16 cellular contexts compared by ENCODE assay signal in genomic region chr4:120839974-120840751, GRCh38.
"Had no signal": no experiment of that assay in that cellular context is flagged by ENCODE, and none has a peak within 500 bp of the region (broad histone marks: within the 10 kb centered on the region; RNA-seq: fewer than 3 reads in every experiment).

No MANE protein-coding gene starts in this region.

- FAIRE-seq: bronchial epithelial cell, urothelium cell line had no signal

- H3K27me3 ChIP-seq: tibial artery had no signal

- H3K27ac ChIP-seq: epithelial cell of prostate, tibial artery had no signal

- H3K9me3 ChIP-seq: mucosa of descending colon, tibial artery had no signal

- ATAC-seq: mucosa of descending colon had no signal

- H3K4me3 ChIP-seq: mucosa of descending colon, tibial artery had no signal

- DNase-seq: activated CD4-positive, alpha-beta T cell treated with anti-CD3 and anti-CD28 coated beads for 1 hour; activated CD4-positive, alpha-beta T cell treated with anti-CD3 and anti-CD28 coated beads, Interleukin-2, amount 50 U/mL, for 1 hour; activated naive CD4-positive, alpha-beta T cell treated with Interleukin-2 at 50 U/mL for 16 hours; activated naive CD8-positive, alpha-beta T cell treated with anti-CD3 and anti-CD28 coated beads for 36 hours; activated T-cell treated with anti-CD3 and anti-CD28 coated beads, Interleukin-2, amount 50 U/mL, for 1 hour; nephron progenitor cell; nucleus accumbens; stimulated activated CD4-positive, alpha-beta T cell treated with anti-CD3 and anti-CD28 coated beads, Interleukin-12 subunit alpha, Interleukin-12 subunit beta, amount 100 ng/mL, for 4 hours; stimulated activated CD4-positive, alpha-beta T cell treated with anti-CD3 and anti-CD28 coated beads, Interleukin-4, amount 100 ng/mL, for 4 hours; substantia nigra; T-helper 9 cell; tibial artery had no signal
